Comparison of ENCODE assay signal across 15 cellular contexts in the genomic region with DNA sequence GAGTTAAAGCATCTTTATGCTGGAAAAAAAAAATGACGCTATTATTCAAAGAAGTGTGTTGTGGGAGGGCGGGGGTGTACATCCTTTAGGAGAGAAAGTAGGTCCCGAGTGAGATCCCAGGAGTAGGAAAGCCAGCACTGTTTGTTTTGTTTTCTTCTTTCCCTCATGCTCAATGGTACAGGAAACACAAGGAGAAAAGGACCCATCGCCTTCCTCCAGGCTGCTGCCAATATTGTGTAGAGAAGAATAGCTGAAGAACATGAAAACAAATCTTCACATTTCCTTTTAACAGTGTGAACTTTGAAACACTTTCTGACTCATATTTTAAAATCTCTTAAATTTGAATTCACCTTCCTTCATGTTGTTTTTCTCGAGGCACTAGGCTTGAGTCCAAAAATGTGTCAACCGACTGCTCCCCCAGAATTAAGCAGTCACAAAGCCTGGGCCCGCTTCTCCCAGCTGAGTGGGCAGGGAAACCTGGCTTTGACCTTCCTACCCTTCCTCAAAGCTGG. TPM values are rescaled to one million over a fixed set of nuclear protein-coding genes. Genes with fewer than 3 reads are reported as not detected.
DNase-seq lines count a peak whose midpoint lies in the region; ATAC-seq and TF ChIP-seq lines count a peak whose summit lies in the region.
"Had no signal": no experiment of that assay in that cellular context is flagged by ENCODE, and none has a peak within 500 bp of the region (broad histone marks: within the 10 kb centered on the region; RNA-seq: fewer than 3 reads in every experiment).

No MANE protein-coding gene starts in this region.

- peak overlapping the region; percentile 62 for H3K27ac ChIP-seq in CD4-positive, CD25-positive, alpha-beta regulatory T cell (ENCODE audit: insufficient read depth, low read length, poor library complexity, severe bottlenecking)
- H3K27ac ChIP-seq: colonic mucosa, HL-60, suprapubic skin had no signal

- H3K4me1 Mint-ChIP-seq in CD4-positive, CD25-positive, alpha-beta regulatory T cell, result peaks cover 27 to 96% (median 64%) of the 10 kb centered on the region in 4 donors
- H3K4me1 Mint-ChIP-seq in IgD-negative memory B cell, result peaks cover 49 to 82% (median 57%) of the 10 kb centered on the region in 3 donors
- peaks cover 42 to 61% of the 10 kb centered on the region in 2 donors for H3K4me1 Mint-ChIP-seq in natural killer cell treated with Interleukin-12 subunit alpha and Interleukin-12 subunit beta and Interleukin-15 and Interleukin-18, amount 100 ng/mL, for 72 hours (ENCODE audit: low read depth in 2 of 2)

- H3K9me3 Mint-ChIP-seq in CD4-positive, CD25-positive, alpha-beta regulatory T cell, result no peaks in the 10 kb centered on the region
- H3K9me3 Mint-ChIP-seq in IgD-negative memory B cell, result no peaks in the 10 kb centered on the region
- H3K9me3 Mint-ChIP-seq in natural killer cell treated with Interleukin-12 subunit alpha and Interleukin-12 subunit beta and Interleukin-15 and Interleukin-18, amount 100 ng/mL, for 72 hours, result no peaks in the 10 kb centered on the region
- H3K9me3 Mint-ChIP-seq: H9 had no signal

- H3K4me1 ChIP-seq in CD4-positive, CD25-positive, alpha-beta regulatory T cell (ENCODE audit: control insufficient read depth, insufficient read depth, low read length, poor library complexity, severe bottlenecking), result peaks cover 38% of the 10 kb centered on the region
- H3K4me1 ChIP-seq: colonic mucosa, suprapubic skin had no signal

- H3K36me3 Mint-ChIP-seq in CD4-positive, CD25-positive, alpha-beta regulatory T cell, result peaks cover 45% of the 10 kb centered on the region
- peaks cover 10% of the 10 kb centered on the region for H3K36me3 Mint-ChIP-seq in IgD-negative memory B cell
- H3K36me3 Mint-ChIP-seq in natural killer cell treated with Interleukin-12 subunit alpha and Interleukin-12 subunit beta and Interleukin-15 and Interleukin-18, amount 100 ng/mL, for 72 hours, result peaks cover 15% of the 10 kb centered on the region

- H3K27me3 Mint-ChIP-seq in CD4-positive, CD25-positive, alpha-beta regulatory T cell, result no peaks in the 10 kb centered on the region
- H3K27me3 Mint-ChIP-seq in IgD-negative memory B cell, result no peaks in the 10 kb centered on the region
- H3K27me3 Mint-ChIP-seq in natural killer cell treated with Interleukin-12 subunit alpha and Interleukin-12 subunit beta and Interleukin-15 and Interleukin-18, amount 100 ng/mL, for 72 hours, result no peaks in the 10 kb centered on the region

- peak overlapping the region; percentile 17 to 79 (median 60) for H3K4me3 Mint-ChIP-seq in CD4-positive, CD25-positive, alpha-beta regulatory T cell
- H3K4me3 Mint-ChIP-seq in IgD-negative memory B cell, result peak overlapping the region in 2 of 4 donors; percentile 40 to 65
- no peak overlapping the region for H3K4me3 Mint-ChIP-seq in natural killer cell treated with Interleukin-12 subunit alpha and Interleukin-12 subunit beta and Interleukin-15 and Interleukin-18, amount 100 ng/mL, for 72 hours
- H3K4me3 Mint-ChIP-seq: H9 had no signal

- peaks cover 55% of the 10 kb centered on the region for H3K36me3 ChIP-seq in CD4-positive, CD25-positive, alpha-beta regulatory T cell (ENCODE audit: control insufficient read depth, insufficient read depth, low read length)
- H3K36me3 ChIP-seq: colonic mucosa, suprapubic skin had no signal

- H3K4me3 ChIP-seq in CD4-positive, CD25-positive, alpha-beta regulatory T cell (ENCODE audit: low read depth, low read length), result peak overlapping the region; percentile 33
- no peak overlapping the region for H3K4me3 ChIP-seq in cardiac fibroblast (replicated peaks in 1 of 2; ENCODE audit: low read depth in 2 of 2, low read length in 2 of 2)
- H3K4me3 ChIP-seq: colonic mucosa, suprapubic skin had no signal

- no peaks in the 10 kb centered on the region for H3K9me3 ChIP-seq in CD4-positive, CD25-positive, alpha-beta regulatory T cell (ENCODE audit: control insufficient read depth in 2 of 2, low read length in 2 of 2)
- H3K9me3 ChIP-seq: colonic mucosa, suprapubic skin had no signal

- ATAC-seq in CD4-positive, CD25-positive, alpha-beta regulatory T cell (ENCODE audit: low read depth in 2 of 2), result peak; percentile 46 to 52
- ATAC-seq in natural killer cell treated with Interleukin-12 subunit alpha and Interleukin-12 subunit beta and Interleukin-15 and Interleukin-18, amount 100 ng/mL, for 72 hours, result no peak
- ATAC-seq in GM18502 (IDR thresholded peaks at IDR 0.05; ENCODE audit: poor library complexity, unreplicated experiment), result no peak
- no peak for ATAC-seq in left colon

- DNase-seq in CD4-positive, CD25-positive, alpha-beta regulatory T cell, result peak in 1 of 3 donors; percentile 36
- DNase-seq in cardiac fibroblast (ENCODE audit: low read depth in 2 of 2) (peak; percentile 43), NCI-H1417 (lab: John Stamatoyannopoulos, UW) (no peak), left colon (no peak), GOT3 (lab: John Stamatoyannopoulos, UW) (no peak)
- DNase-seq in natural killer cell treated with Interleukin-12 subunit alpha and Interleukin-12 subunit beta and Interleukin-15 and Interleukin-18, amount 100 ng/mL, for 72 hours (ENCODE audit: low spot score), result no peak
- DNase-seq: colonic mucosa, GDM1, H9, NCI-H2081 had no signal

- peak overlapping the region; percentile 90 to 97 (median 94) for H3K27ac Mint-ChIP-seq in CD4-positive, CD25-positive, alpha-beta regulatory T cell
- peak overlapping the region; percentile 46 to 96 (median 91) for H3K27ac Mint-ChIP-seq in IgD-negative memory B cell
- peak overlapping the region; percentile 43 to 70 for H3K27ac Mint-ChIP-seq in natural killer cell treated with Interleukin-12 subunit alpha and Interleukin-12 subunit beta and Interleukin-15 and Interleukin-18, amount 100 ng/mL, for 72 hours

- intact Hi-C loops in left colon (cut with DNase I, micrococcal nuclease), result no loop called here

- TF ChIP-seq CTCF in cardiac fibroblast (IDR thresholded peaks at IDR 0.05; ENCODE audit: low read depth, low read length), result no peak

- H3K27me3 ChIP-seq in CD4-positive, CD25-positive, alpha-beta regulatory T cell (ENCODE audit: control insufficient read depth, insufficient read depth, low read length), result no peaks in the 10 kb centered on the region
- H3K27me3 ChIP-seq: colonic mucosa had no signal

RNA-seq across cellular contexts. Expression of a gene that starts 22.3 kb away (rescaled TPM):
- total RNA-seq in CD4-positive, CD25-positive, alpha-beta regulatory T cell, result 84.1 TPM
- polyA plus RNA-seq in CD4-positive, CD25-positive, alpha-beta regulatory T cell, result 10 to 100 TPM; 16.5 to 26.8 (median 25.0) TPM
- 68.0 TPM for polyA plus RNA-seq in IgD-negative memory B cell
- total RNA-seq in natural killer cell treated with Interleukin-12 subunit alpha and Interleukin-12 subunit beta and Interleukin-15 and Interleukin-18, amount 100 ng/mL, for 72 hours, result 100 to 1,000 TPM in 1 of 2 donors, 10 to 100 TPM in 1; 74.6 to 119 TPM
- 1 to 10 TPM; 2.1 to 4.4 TPM for total RNA-seq in left colon
- polyA plus RNA-seq: fibroblast of lung had no signal

Comparison
In these comparisons a context has a peak if more than half of its experiments do, and no peak if none do; other contexts are left out.
1. ATAC-seq: peak in CD4-positive, CD25-positive, alpha-beta regulatory T cell (2 of 2); none in natural killer cell treated with Interleukin-12 subunit alpha and Interleukin-12 subunit beta and Interleukin-15 and Interleukin-18, amount 100 ng/mL, for 72 hours (0 of 2), GM18502 (single experiment) and left colon (single experiment).
2. DNase-seq: peak in cardiac fibroblast (2 of 2); none in natural killer cell treated with Interleukin-12 subunit alpha and Interleukin-12 subunit beta and Interleukin-15 and Interleukin-18, amount 100 ng/mL, for 72 hours (single experiment), NCI-H1417 (0 of 3), left colon (0 of 2) and GOT3 (single experiment).
3. RNA of a gene that starts 22.3 kb away (total RNA-seq): 74.6 to 119 TPM in natural killer cell treated with Interleukin-12 subunit alpha and Interleukin-12 subunit beta and Interleukin-15 and Interleukin-18, amount 100 ng/mL, for 72 hours and 84.1 TPM in CD4-positive, CD25-positive, alpha-beta regulatory T cell (single experiment); 2.1 to 4.4 TPM in left colon; every median in the first group is over 10 times any median in the second.
4. Peak in every context shown above with its lines, with median percentiles within 50 percentile points of each other: H3K27ac Mint-ChIP-seq.